In the genomic region with DNA sequence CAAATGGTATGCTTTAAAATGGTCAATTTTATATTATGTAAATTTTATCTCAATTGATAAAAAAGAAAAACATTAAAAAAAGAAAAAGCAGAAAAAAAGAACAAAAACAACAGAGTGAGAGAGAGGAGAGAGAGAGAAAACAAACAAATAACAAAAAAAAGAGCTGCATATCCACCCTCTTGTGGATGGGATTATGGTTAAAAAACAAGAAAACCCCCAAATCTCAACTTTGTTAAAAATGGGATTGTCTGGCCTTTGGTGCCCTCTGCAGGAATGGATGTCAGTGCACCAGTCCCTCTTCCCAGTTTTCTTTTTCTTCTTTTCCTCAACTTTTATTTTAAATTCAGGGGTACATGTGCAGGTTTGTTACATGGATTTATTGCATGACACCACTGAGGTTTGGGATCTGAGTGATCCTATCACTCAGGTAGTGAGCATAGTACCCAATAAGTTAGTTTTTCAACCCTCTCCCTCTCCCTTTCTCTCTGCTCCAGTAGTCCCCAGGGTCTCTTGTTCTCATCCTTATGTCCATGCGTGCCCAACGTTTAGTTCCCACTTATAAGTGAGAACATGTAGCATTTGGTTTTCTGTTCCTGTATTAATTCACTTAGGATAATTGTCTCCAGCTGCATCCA, we compare ENCODE assay signal across 8 cellular contexts. TPM values are rescaled to one million over a fixed set of nuclear protein-coding genes. Genes with fewer than 3 reads are reported as not detected.
DNase-seq lines count a peak whose midpoint lies in the region; ATAC-seq, FAIRE-seq and TF ChIP-seq lines count a peak whose summit lies in the region.

No MANE protein-coding gene starts in this region.

- H3K4me1 Mint-ChIP-seq in type B pancreatic cell (ENCODE audit: unreplicated experiment): no peaks in the 10 kb centered on the region

- H3K9me1 ChIP-seq in K562 (ENCODE audit: control insufficient read depth, insufficient read depth, low read length): no peaks in the 10 kb centered on the region
- H3K9me1 ChIP-seq in keratinocyte (ENCODE audit: control insufficient read depth, extremely low read depth, insufficient read depth, low read length): no peaks in the 10 kb centered on the region

- no peak for TF ChIP-seq POLR2A in K562 (conservative IDR thresholded peaks at IDR 0.05)

- H3K27me3 Mint-ChIP-seq in type B pancreatic cell: peaks cover 79% of the 10 kb centered on the region

- no peak overlapping the region for H2AFZ ChIP-seq in OCI-LY7 (ENCODE audit: low read length)
- no peak overlapping the region for H2AFZ ChIP-seq in K562 (ENCODE audit: low read depth, low read length)
- no peak overlapping the region for H2AFZ ChIP-seq in keratinocyte (ENCODE audit: control insufficient read depth, low read length)

- H3K4me3 ChIP-seq in GM12864 (ENCODE audit: low read depth, low read length) (no peak overlapping the region), OCI-LY7 (ENCODE audit: low read depth, low read length, poor library complexity, severe bottlenecking) (no peak overlapping the region), K562 (no peak overlapping the region), keratinocyte (ENCODE audit: control insufficient read depth in 2 of 3, extremely low read depth in 1 of 3, insufficient read depth in 2 of 3, low read depth in 1 of 3, low read length in 3 of 3) (no peak overlapping the region)

- H3K9me2 ChIP-seq in OCI-LY7 (ENCODE audit: insufficient read depth, low read length): no peaks in the 10 kb centered on the region

- 0% methylated on average over 2 of the region's 2 CpGs for WGBS in K562 (ENCODE audit: insufficient coverage, low coverage, missing lambda C conversion rate)

- TF ChIP-seq RAD21 in K562 (CRISPR knock-in tag; conservative IDR thresholded peaks at IDR 0.05 in 1 of 2, IDR thresholded peaks at IDR 0.05 in 1 of 2): peak; percentile 98 to 99

- peak; percentile 55 for ATAC-seq in K562
- no peak for ATAC-seq in omental fat pad (ENCODE audit: low FRiP score)
- ATAC-seq in GM21576 (IDR thresholded peaks at IDR 0.05; ENCODE audit: unreplicated experiment): no peak

- dilution Hi-C loops in keratinocyte (cut with MboI; ENCODE audit: extremely low pct_ligation_motif_present, low sequenced_read_pairs): no loop called here

- FAIRE-seq in K562 (lab: Jason Lieb, UNC) (peak; percentile 81), keratinocyte (lab: Jason Lieb, UNC) (no peak)

- TF ChIP-seq CTCF in GM12864 (IDR thresholded peaks at IDR 0.05; ENCODE audit: low read depth, low read length, missing control alignments) (peak; percentile 56), OCI-LY7 (conservative IDR thresholded peaks at IDR 0.05; ENCODE audit: low read length) (peak; percentile 91), K562 (IDR thresholded peaks at IDR 0.05 in 2 of 3, conservative IDR thresholded peaks at IDR 0.05 in 1 of 3; ENCODE audit: insufficient read depth in 2 of 3, low read depth in 1 of 3, low read length in 3 of 3) (peak; percentile 89 to 98 (median 95)), keratinocyte (optimal IDR thresholded peaks at IDR 0.05 in 1 of 3, IDR thresholded peaks at IDR 0.05 in 1 of 3, conservative IDR thresholded peaks at IDR 0.05 in 1 of 3; ENCODE audit: extremely low read depth in 1 of 3, insufficient read depth in 2 of 3, low read length in 3 of 3) (peak; percentile 51 to 61 (median 53)), type B pancreatic cell (conservative IDR thresholded peaks at IDR 0.05) (peak; percentile 89), omental fat pad (IDR thresholded peaks at IDR 0.05) (no peak)

- in situ Hi-C loops in K562 (cut with MboI): loop anchor here (5.0 to 10.0 kb wide), 4 partner anchors 181 to 753 kb away; no protein-coding TSS in a partner anchor

- no peaks in the 10 kb centered on the region for H3K9me3 Mint-ChIP-seq in type B pancreatic cell

- BruUV-seq in OCI-LY7 (replicated peaks; lab: Mats Ljungman, UMichigan) (no TSS peak), K562 (replicated peaks; lab: Mats Ljungman, UMichigan) (no TSS peak)

- H3K27ac ChIP-seq in OCI-LY7 (ENCODE audit: low read depth, low read length, poor library complexity, severe bottlenecking) (no peak overlapping the region), K562 (ENCODE audit: extremely low read depth, low read depth, low read length) (no peak overlapping the region), keratinocyte (ENCODE audit: control insufficient read depth, insufficient read depth, low read length) (no peak overlapping the region)

- H3K36me3 ChIP-seq in OCI-LY7 (ENCODE audit: insufficient read depth, low read length): no peaks in the 10 kb centered on the region
- no peaks in the 10 kb centered on the region for H3K36me3 ChIP-seq in K562 (ENCODE audit: control insufficient read depth, insufficient read depth, low read length)
- H3K36me3 ChIP-seq in keratinocyte (ENCODE audit: control insufficient read depth in 2 of 2, extremely low read depth in 1 of 2, insufficient read depth in 2 of 2, low read length in 2 of 2): no peaks in the 10 kb centered on the region

- intact Hi-C loops in OCI-LY7 (cut with micrococcal nuclease; ENCODE audit: unreplicated experiment) (loop anchor here (1.0 to 5.0 kb wide), 5 partner anchors 43 to 384 kb away; no protein-coding TSS in a partner anchor), K562 (cut with micrococcal nuclease) (loop anchor here (1.0 to 5.0 kb wide), 7 partner anchors 14 to 1035 kb away; no protein-coding TSS in a partner anchor)

- H3K9ac ChIP-seq in K562 (ENCODE audit: insufficient read depth in 1 of 2, low read depth in 2 of 2, low read length in 2 of 2) (no peak overlapping the region), keratinocyte (ENCODE audit: control insufficient read depth, extremely low read depth, insufficient read depth, low read length) (no peak overlapping the region)

- peak; percentile 46 for DNase-seq in Ammon's horn (ENCODE audit: low spot score)
- DNase-seq in GM12864 (ENCODE audit: low read depth): no peak
- peak; percentile 62 for DNase-seq in OCI-LY7 (ENCODE audit: low spot score)
- DNase-seq in K562 (ENCODE audit: extremely low read depth in 1 of 4, low spot score in 3 of 4): peak; percentile 75 to 79 (median 77)
- DNase-seq in keratinocyte (ENCODE audit: low read depth, low spot score): no peak
- DNase-seq in type B pancreatic cell (ENCODE audit: extremely low spot score, unreplicated experiment): peak; percentile 34
- DNase-seq in omental fat pad (ENCODE audit: low spot score): no peak

- CTCF ChIA-PET in OCI-LY7 (lab: Charles Lee; ENCODE audit: unreplicated experiment) (no interaction called here), K562 (lab: Yijun Ruan, JAX; ENCODE audit: low intra/inter-chr PET ratio) (interaction anchor here (0.5 to 2.4 kb wide), 20 partner anchors 14 to 1881 kb away, joined by 3 to 21 read pairs (median 4); a partner anchor contains a TSS)

- H3K9me3 ChIP-seq in OCI-LY7 (ENCODE audit: low read length): no peaks in the 10 kb centered on the region
- no peaks in the 10 kb centered on the region for H3K9me3 ChIP-seq in K562 (replicated peaks; ENCODE audit: control insufficient read depth, insufficient read depth, low read depth, low read length)
- no peaks in the 10 kb centered on the region for H3K9me3 ChIP-seq in keratinocyte (ENCODE audit: control insufficient read depth, low read depth, low read length)

- H3K4me2 ChIP-seq in OCI-LY7 (ENCODE audit: low read length) (no peak overlapping the region), K562 (ENCODE audit: insufficient read depth, low read length) (no peak overlapping the region), keratinocyte (ENCODE audit: control insufficient read depth, extremely low read depth, insufficient read depth, low read depth, low read length) (no peak overlapping the region)

- no peak for TF ChIP-seq EP300 in K562 (IDR thresholded peaks at IDR 0.05; ENCODE audit: low read length)

- no peaks in the 10 kb centered on the region for H4K20me1 ChIP-seq in OCI-LY7 (ENCODE audit: insufficient read depth, low read length)
- no peaks in the 10 kb centered on the region for H4K20me1 ChIP-seq in K562 (replicated peaks; ENCODE audit: control insufficient read depth, insufficient read depth, low read length)
- no peaks in the 10 kb centered on the region for H4K20me1 ChIP-seq in keratinocyte (ENCODE audit: control insufficient read depth, extremely low read depth, insufficient read depth, low read length)

- H3K27me3 ChIP-seq in K562 (ENCODE audit: control insufficient read depth in 2 of 2, insufficient read depth in 2 of 2, low read length in 2 of 2) (peaks cover 0 to 2% of the 10 kb centered on the region in 2 experiments; a peak in 1 of 5 replicates), keratinocyte (ENCODE audit: control insufficient read depth, extremely low read depth, insufficient read depth, low read length) (peaks cover 31% of the 10 kb centered on the region)

- no peak overlapping the region for H3K27ac Mint-ChIP-seq in type B pancreatic cell

- H3K36me3 Mint-ChIP-seq in type B pancreatic cell: no peaks in the 10 kb centered on the region

- H3K79me2 ChIP-seq in OCI-LY7 (ENCODE audit: insufficient read depth, low read depth, low read length) (no peaks in the 10 kb centered on the region), K562 (ENCODE audit: control insufficient read depth, insufficient read depth, low read length) (no peaks in the 10 kb centered on the region), keratinocyte (ENCODE audit: control insufficient read depth, insufficient read depth, low read length) (no peaks in the 10 kb centered on the region)

- H3K4me1 ChIP-seq in OCI-LY7 (ENCODE audit: insufficient read depth, low read length, poor library complexity, severe bottlenecking): peaks cover 5% of the 10 kb centered on the region
- peaks cover 42 to 46% of the 10 kb centered on the region in 2 experiments for H3K4me1 ChIP-seq in K562 (replicated peaks in 1 of 2; ENCODE audit: control insufficient read depth in 2 of 2, insufficient read depth in 2 of 2, low read length in 2 of 2)
- peaks cover 4% of the 10 kb centered on the region for H3K4me1 ChIP-seq in keratinocyte (ENCODE audit: control insufficient read depth, extremely low read depth, insufficient read depth, low read length)

- H3K4me3 Mint-ChIP-seq in type B pancreatic cell: no peak overlapping the region

- POLR2A ChIA-PET in OCI-LY7 (lab: Charles Lee): no interaction called here
- POLR2A ChIA-PET in K562 (lab: Yijun Ruan, JAX): interaction anchor here (0.7 to 4.9 kb wide), 7 partner anchors 14 to 301 kb away, joined by 3 to 52 read pairs (median 4); a partner anchor contains a TSS

RNA-seq across cellular contexts. Expression of gene RNF187, which starts 28.1 kb away (rescaled TPM):
- total RNA-seq in OCI-LY7 (2014; rRNA removed; shearing (Covaris generic)): 257 and 351 TPM in 2 replicates
- total RNA-seq in OCI-LY7 (2022): 478 and 484 TPM in 2 replicates
- total RNA-seq in K562 (2011; cell fraction: chromatin; rRNA removed; ENCODE audit: low replicate concordance): 15.0 and 31.2 TPM in 2 replicates
- total RNA-seq in K562 (2011; cell fraction: nucleolus; rRNA removed): 24.3 and 25.7 TPM in 2 replicates
- total RNA-seq in K562 (2011; cell fraction: nucleoplasm; rRNA removed): 24.3 and 28.9 TPM in 2 replicates
- total RNA-seq in K562 (2014; rRNA removed): 44.1 and 53.7 TPM in 2 replicates
- total RNA-seq in K562 (2014; rRNA removed; fragmentation: Illumina TruSeq; extraction: Trizol): 32.0 and 40.3 TPM in 2 replicates
- 36.8 and 38.1 TPM in 2 replicates for total RNA-seq in K562 (2015; rRNA removed; fragmentation: Illumina TruSeq; extraction: Trizol)
- 114 and 119 TPM in 2 replicates for total RNA-seq in K562 (2021)
- polyA plus RNA-seq in K562 (2011; rRNA removed): 45.6 and 52.7 TPM in 2 replicates
- polyA plus RNA-seq in K562 (2011; cell fraction: cytosol; rRNA removed): 69.5 and 81.8 TPM in 2 replicates
- 23.0 and 28.0 TPM in 2 replicates for polyA plus RNA-seq in K562 (2011; cell fraction: nucleus; rRNA removed)
- polyA plus RNA-seq in K562 (2012): 80.6 and 187 TPM in 2 replicates
- polyA plus RNA-seq in K562 (2014; fragmentation: Illumina TruSeq; extraction: Trizol): 53.9 and 60.8 TPM in 2 replicates
- 1 to 10 TPM; 2.3 to 3.2 TPM for polyA plus RNA-seq in K562 (2014; fragmentation: Nextera tagmentation; extraction: Ambion mirVana)
- 41.9 and 42.2 TPM in 2 replicates for polyA plus RNA-seq in K562 (2014; rRNA removed)
- polyA minus RNA-seq in K562 (2011; rRNA and poly(A)+ RNA removed): 42.6 and 50.7 TPM in 2 replicates
- polyA minus RNA-seq in K562 (2011; cell fraction: cytosol; rRNA and poly(A)+ RNA removed): 44.9 and 65.3 TPM in 2 replicates
- 7.5 and 16.1 TPM in 2 replicates for polyA minus RNA-seq in K562 (2011; cell fraction: nucleus; rRNA and poly(A)+ RNA removed)
- 37.2 to 65.8 TPM (median 51.6 TPM) in 3 replicates for polyA plus RNA-seq in keratinocyte
- polyA plus RNA-seq in keratinocyte (2011; ENCODE audit: low read depth): 114 TPM
- polyA plus RNA-seq in keratinocyte (2011; cell fraction: cytosol; rRNA removed): 42.7 and 67.9 TPM in 2 replicates
- 32.5 and 36.7 TPM in 2 replicates for polyA plus RNA-seq in keratinocyte (2011; cell fraction: nucleus; rRNA removed)
- 85.4 and 103 TPM in 2 replicates for polyA plus RNA-seq in keratinocyte (2012; ENCODE audit: low replicate concordance)
- 39.4 to 67.1 TPM (median 50.0 TPM) in 3 replicates for polyA minus RNA-seq in keratinocyte
- polyA minus RNA-seq in keratinocyte (2011; cell fraction: cytosol; rRNA and poly(A)+ RNA removed): 92.7 TPM
- polyA minus RNA-seq in keratinocyte (2011; cell fraction: nucleus; rRNA and poly(A)+ RNA removed): 19.3 and 21.8 TPM in 2 replicates
- total RNA-seq in type B pancreatic cell (ENCODE audit: low replicate concordance): 108 and 117 TPM in 2 replicates
- total RNA-seq in omental fat pad: 10 to 100 TPM; 20.8 to 26.5 (median 23.5) TPM

Comparison
In these comparisons a context has a peak if more than half of its experiments do, and no peak if none do; other contexts are left out.
1. DNase-seq: peak in Ammon's horn (single experiment), OCI-LY7 (single experiment), K562 (4 of 4) and type B pancreatic cell (single experiment); none in GM12864 (single experiment), keratinocyte (single experiment) and omental fat pad (single experiment).
2. CTCF ChIP-seq: peak in GM12864 (single experiment), OCI-LY7 (single experiment), K562 (3 of 3), keratinocyte (3 of 3) and type B pancreatic cell (single experiment); none in omental fat pad (0 of 3).